27 cellular contexts compared by ENCODE assay signal in the genomic region with DNA sequence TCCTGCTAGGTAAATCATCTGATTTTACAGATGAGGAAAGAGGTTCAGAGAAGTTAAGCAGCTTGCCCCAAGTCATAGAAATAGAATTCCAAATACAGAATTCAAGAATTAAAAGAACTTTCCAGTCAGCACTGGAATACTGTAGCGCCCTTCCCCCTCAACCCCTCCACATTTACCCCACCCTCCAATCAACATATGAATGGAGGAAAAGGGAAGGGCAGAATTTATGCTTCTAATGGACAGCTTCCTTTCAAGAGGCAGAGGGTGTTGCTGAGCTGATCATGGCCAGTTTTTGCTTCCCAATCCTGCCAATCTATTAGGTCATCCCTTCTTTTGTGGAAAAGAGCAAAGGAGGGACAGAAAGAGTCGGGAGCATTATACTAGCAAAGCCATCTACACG. TPM values are rescaled to one million over a fixed set of nuclear protein-coding genes. Genes with fewer than 3 reads are reported as not detected.
"Had no signal": no experiment of that assay in that cellular context is flagged by ENCODE, and none has a peak within 500 bp of the region (broad histone marks: within the 10 kb centered on the region; RNA-seq: fewer than 3 reads in every experiment).

No MANE protein-coding gene starts in this region.

- H3K36me3 ChIP-seq: adrenal gland, ascending aorta, brain microvascular endothelial cell, transverse colon, uterus, WERI-Rb-1 had no signal

- H3K9me3 ChIP-seq: adrenal gland, ascending aorta, transverse colon, uterus had no signal

- H2AFZ ChIP-seq: parathyroid adenoma had no signal

- H3K27ac ChIP-seq: adrenal gland, ascending aorta, brain microvascular endothelial cell, foreskin keratinocyte, parathyroid adenoma, uterus, WERI-Rb-1 had no signal

- DNase-seq: activated CD4-positive, alpha-beta T cell treated with anti-CD3 and anti-CD28 coated beads for 1 hour; activated CD4-positive, alpha-beta T cell treated with anti-CD3 and anti-CD28 coated beads, Interleukin-2, amount 50 U/mL, for 4 hours; activated CD8-positive, alpha-beta memory T cell treated with anti-CD3 and anti-CD28 coated beads for 24 hours; activated CD8-positive, alpha-beta memory T cell treated with anti-CD3 and anti-CD28 coated beads, Interleukin-2, amount 50 U/mL, for 4 hours; activated naive CD4-positive, alpha-beta T cell; activated T-cell treated with anti-CD3 and anti-CD28 coated beads, Interleukin-2, amount 50 U/mL, for 24 hours; adrenal gland; brain microvascular endothelial cell; caudate nucleus; dermis blood vessel endothelial cell; effector CD8-positive, alpha-beta T cell; erythroblast; foreskin keratinocyte; nucleus accumbens; right cardiac atrium; stimulated activated CD4-positive, alpha-beta T cell treated with anti-CD3 and anti-CD28 coated beads, Interleukin-12 subunit alpha, Interleukin-12 subunit beta, amount 100 ng/mL, for 4 hours; stimulated activated CD4-positive, alpha-beta T cell treated with anti-CD3 and anti-CD28 coated beads, Interleukin-1b, Interleukin-23, amount 100 ng/mL, for 48 hours; stimulated activated naive CD8-positive, alpha-beta T cell treated with anti-CD3 and anti-CD28 coated beads, Interleukin-15, amount 100 ng/mL, for 72 hours; transverse colon; uterus; WERI-Rb-1 had no signal

- H3K4me1 ChIP-seq: adrenal gland, ascending aorta, foreskin keratinocyte, parathyroid adenoma, uterus had no signal

- H3K79me2 ChIP-seq: parathyroid adenoma had no signal

- H3K4me3 ChIP-seq: adrenal gland, ascending aorta, transverse colon, uterus had no signal

- H3K27me3 ChIP-seq: adrenal gland, ascending aorta, brain microvascular endothelial cell, foreskin keratinocyte, transverse colon, uterus had no signal

- ATAC-seq: activated T-helper 17 cell treated with anti-CD3 and anti-CD28 coated beads, Interleukin-2, amount 50 U/mL, for 72 hours; foreskin keratinocyte; right cardiac atrium; stimulated activated effector memory CD8-positive, alpha-beta T cell treated with anti-CD3 and anti-CD28 coated beads, Interleukin-12 subunit alpha, Interleukin-12 subunit beta, amount 100 ng/mL, for 72 hours; stimulated activated naive CD8-positive, alpha-beta T cell treated with anti-CD3 and anti-CD28 coated beads, Interleukin-15, amount 100 ng/mL, for 72 hours had no signal

- H3K9ac ChIP-seq: parathyroid adenoma had no signal

RNA-seq across cellular contexts. Expression of a gene that starts 39.1 kb away (rescaled TPM):
- total RNA-seq: ascending aorta, dermis blood vessel endothelial cell, glomerular endothelial cell, pulmonary artery endothelial cell had no signal
